ENCODE assay signal across 1 cellular context in the genomic region with DNA sequence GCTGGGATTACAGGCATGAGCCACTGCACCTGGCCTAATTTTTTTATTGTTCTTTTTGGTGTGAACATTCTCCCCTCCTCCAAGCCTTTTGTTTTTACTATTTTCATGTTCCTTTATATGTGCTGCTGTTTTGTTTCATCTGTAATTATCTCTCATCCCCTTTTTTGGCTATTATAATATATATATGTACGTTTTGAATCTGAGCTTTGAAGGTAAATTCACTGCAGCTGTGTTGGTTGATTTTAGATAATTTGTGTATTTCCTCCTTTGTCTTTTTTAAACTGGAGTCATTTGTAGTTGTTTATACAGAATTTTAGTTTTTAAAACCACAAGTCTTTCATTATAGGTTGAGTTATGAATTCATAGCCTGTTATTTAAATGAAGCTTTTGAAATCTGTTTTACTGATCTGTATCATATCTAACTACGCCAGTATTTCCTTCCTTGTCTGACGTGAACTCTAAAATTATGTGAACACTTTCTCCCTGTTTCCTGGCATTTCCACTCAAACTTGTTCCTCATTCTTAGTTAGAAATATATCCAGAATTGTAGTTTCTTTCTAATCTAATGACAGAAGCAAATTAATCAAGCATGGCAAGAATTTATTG.
TF ChIP-seq lines count a peak whose summit lies in the region.

No MANE protein-coding gene starts in this region.

TF ChIP-seq in endothelial cell of umbilical vein, 7 proteins besides CTCF, POLR2A, EP300 and RAD21 (continued from another document):
- TF ChIP-seq FOS (IDR thresholded peaks at IDR 0.05; ENCODE audit: borderline replicate concordance, insufficient read depth, low read length), result peak; percentile 22
- peak; percentile 69 for TF ChIP-seq JUN (IDR thresholded peaks at IDR 0.05; ENCODE audit: borderline replicate concordance, insufficient read depth, insufficient read length, low read depth)
- peak; percentile 69 for TF ChIP-seq GATA2 (IDR thresholded peaks at IDR 0.05; ENCODE audit: insufficient read depth, insufficient read length, low read depth, low read length)
- no peak for TF ChIP-seq POLR2AphosphoS5 (IDR thresholded peaks at IDR 0.05; ENCODE audit: insufficient read depth, low read depth, low read length)
